Comparison of ENCODE assay signal across 8 cellular contexts in the genomic region with DNA sequence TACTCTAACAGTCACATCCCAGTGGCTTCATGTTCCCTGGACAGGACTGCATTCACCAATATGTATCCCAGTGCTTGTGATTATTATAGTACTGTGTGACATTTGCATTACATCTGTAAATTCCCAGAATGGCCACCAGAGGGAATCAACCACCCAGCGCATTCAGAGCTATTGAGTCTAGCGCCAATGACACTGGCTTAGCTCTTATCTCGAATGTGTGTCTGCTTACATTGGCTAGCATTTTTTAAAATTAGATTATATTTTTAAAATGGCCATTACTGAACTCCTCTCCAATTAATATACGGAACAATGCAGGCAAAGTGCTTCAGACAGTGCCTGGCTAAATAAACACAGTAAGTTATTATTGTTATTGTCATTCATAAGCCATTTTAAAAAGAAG. TPM values are rescaled to one million over a fixed set of nuclear protein-coding genes. Genes with fewer than 3 reads are reported as not detected.
DNase-seq lines count a peak whose midpoint lies in the region; ATAC-seq and TF ChIP-seq lines count a peak whose summit lies in the region.

No MANE protein-coding gene starts in this region.

- no peak for TF ChIP-seq POLR2A in suprapubic skin (IDR thresholded peaks at IDR 0.05)

- TF ChIP-seq CTCF in GM12872 (IDR thresholded peaks at IDR 0.05; ENCODE audit: insufficient read depth, low read depth, low read length), result peak; percentile 78
- peak; percentile 76 to 79 for TF ChIP-seq CTCF in suprapubic skin (IDR thresholded peaks at IDR 0.05)

- ATAC-seq in HG02763 (IDR thresholded peaks at IDR 0.05; ENCODE audit: unreplicated experiment), result peak; percentile 82

- no peaks in the 10 kb centered on the region for H3K9me3 ChIP-seq in suprapubic skin

- no peaks in the 10 kb centered on the region for H3K27me3 ChIP-seq in suprapubic skin

- in situ Hi-C loops in ACHN (cut with HindIII; ENCODE audit: low pct_ligation_motif_present, low pct_unique_long_range_greater_than_20kb, low sequenced_read_pairs), result loop anchor here (10.0 kb wide), 1 partner anchor 493 kb away; no protein-coding TSS in a partner anchor

- H3K27ac ChIP-seq in suprapubic skin, result no peak overlapping the region

- no peak overlapping the region for H3K4me3 ChIP-seq in suprapubic skin

- no peak for TF ChIP-seq EP300 in suprapubic skin (IDR thresholded peaks at IDR 0.05)

- peak; percentile 78 for DNase-seq in ACHN
- DNase-seq in NCI-H1436 (lab: John Stamatoyannopoulos, UW), result peak; percentile 68
- DNase-seq in T follicular helper cell (ENCODE audit: low read depth), result peak; percentile 6
- peak; percentile 61 for DNase-seq in ecto neural progenitor cell (ENCODE audit: low spot score)
- DNase-seq in lung microvascular endothelial cell (ENCODE audit: low read depth in 2 of 2), result peak; percentile 72 to 86
- no peak for DNase-seq in suprapubic skin (ENCODE audit: low spot score in 2 of 2)

- 1% methylated on average over 4 of the region's 4 CpGs for WGBS in suprapubic skin

- no peaks in the 10 kb centered on the region for H3K36me3 ChIP-seq in suprapubic skin

- peaks cover 13% of the 10 kb centered on the region for H3K4me1 ChIP-seq in suprapubic skin

RNA-seq across cellular contexts. Expression of gene TRIL, which starts 36.3 kb away (rescaled TPM):
- 15.0 and 83.9 TPM in 2 replicates for total RNA-seq in lung microvascular endothelial cell
- 1 to 10 TPM; 1.4 to 6.0 (median 2.9) TPM for total RNA-seq in suprapubic skin

Comparison
In these comparisons a context has a peak if more than half of its experiments do, and no peak if none do; other contexts are left out.
1. DNase-seq: peak in ACHN (single experiment), NCI-H1436 (single experiment), T follicular helper cell (single experiment), ecto neural progenitor cell (single experiment) and lung microvascular endothelial cell (2 of 2); none in suprapubic skin (0 of 2).